8 cellular contexts compared by ENCODE assay signal in genomic region chr7:32489788-32490126, GRCh38. TPM values are rescaled to one million over a fixed set of nuclear protein-coding genes. Genes with fewer than 3 reads are reported as not detected.
DNase-seq lines count a peak whose midpoint lies in the region; ATAC-seq and TF ChIP-seq lines count a peak whose summit lies in the region.

No MANE protein-coding gene starts in this region.

- peak overlapping the region; percentile 87 for H3K4me3 Mint-ChIP-seq in central memory CD8-positive, alpha-beta T cell
- H3K4me3 Mint-ChIP-seq in natural killer cell treated with Interleukin-12 subunit alpha and Interleukin-12 subunit beta and Interleukin-15 and Interleukin-18, amount 100 ng/mL, for 72 hours = peak overlapping the region; percentile 86

- H3K4me3 ChIP-seq in GM12875 (ENCODE audit: low read depth, low read length) = peak overlapping the region; percentile 89

- peak; percentile 16 for ATAC-seq in HG03442 (IDR thresholded peaks at IDR 0.05; ENCODE audit: unreplicated experiment)
- ATAC-seq in central memory CD8-positive, alpha-beta T cell (replicated peaks; ENCODE audit: extremely low read depth, poor library complexity, severe bottlenecking) = no peak
- ATAC-seq in natural killer cell treated with Interleukin-12 subunit alpha and Interleukin-12 subunit beta and Interleukin-15 and Interleukin-18, amount 100 ng/mL, for 72 hours = peak in 1 of 2 donors; percentile 54

- no peak for DNase-seq in central memory CD8-positive, alpha-beta T cell (ENCODE audit: low spot score in 2 of 2)
- no peak for DNase-seq in natural killer cell treated with Interleukin-12 subunit alpha and Interleukin-12 subunit beta and Interleukin-15 and Interleukin-18, amount 100 ng/mL, for 72 hours (ENCODE audit: low spot score)
- DNase-seq in NCI-H345 treated with DMSO at 0.1 percent for 48 hours (lab: John Stamatoyannopoulos, UW; ENCODE audit: unreplicated experiment) = no peak
- no peak for DNase-seq in NCI-H128 (lab: John Stamatoyannopoulos, UW; ENCODE audit: unreplicated experiment)
- no peak for DNase-seq in GM03348 (ENCODE audit: low spot score)
- no peak for DNase-seq in SIG-M5 (lab: John Stamatoyannopoulos, UW)

- H3K27ac Mint-ChIP-seq in central memory CD8-positive, alpha-beta T cell (ENCODE audit: low read depth) = peak overlapping the region; percentile 98
- H3K27ac Mint-ChIP-seq in natural killer cell treated with Interleukin-12 subunit alpha and Interleukin-12 subunit beta and Interleukin-15 and Interleukin-18, amount 100 ng/mL, for 72 hours = peak overlapping the region; percentile 92 to 94

- TF ChIP-seq CTCF in GM12875 (IDR thresholded peaks at IDR 0.05; ENCODE audit: borderline replicate concordance, insufficient read depth, low read depth, low read length) = no peak

- peaks cover 30% of the 10 kb centered on the region for H3K36me3 Mint-ChIP-seq in central memory CD8-positive, alpha-beta T cell (ENCODE audit: insufficient read depth)
- H3K36me3 Mint-ChIP-seq in natural killer cell treated with Interleukin-12 subunit alpha and Interleukin-12 subunit beta and Interleukin-15 and Interleukin-18, amount 100 ng/mL, for 72 hours = peaks cover 7% of the 10 kb centered on the region

- H3K27me3 Mint-ChIP-seq in central memory CD8-positive, alpha-beta T cell = no peaks in the 10 kb centered on the region
- no peaks in the 10 kb centered on the region for H3K27me3 Mint-ChIP-seq in natural killer cell treated with Interleukin-12 subunit alpha and Interleukin-12 subunit beta and Interleukin-15 and Interleukin-18, amount 100 ng/mL, for 72 hours

- peaks cover 18% of the 10 kb centered on the region for H3K4me1 Mint-ChIP-seq in central memory CD8-positive, alpha-beta T cell
- peaks cover 19 to 22% of the 10 kb centered on the region in 2 donors for H3K4me1 Mint-ChIP-seq in natural killer cell treated with Interleukin-12 subunit alpha and Interleukin-12 subunit beta and Interleukin-15 and Interleukin-18, amount 100 ng/mL, for 72 hours (ENCODE audit: low read depth in 2 of 2)

- H3K9me3 Mint-ChIP-seq in central memory CD8-positive, alpha-beta T cell = no peaks in the 10 kb centered on the region
- no peaks in the 10 kb centered on the region for H3K9me3 Mint-ChIP-seq in natural killer cell treated with Interleukin-12 subunit alpha and Interleukin-12 subunit beta and Interleukin-15 and Interleukin-18, amount 100 ng/mL, for 72 hours

RNA-seq across cellular contexts. Expression of gene LSM5, which starts 0.4 kb away (rescaled TPM):
- total RNA-seq in natural killer cell treated with Interleukin-12 subunit alpha and Interleukin-12 subunit beta and Interleukin-15 and Interleukin-18, amount 100 ng/mL, for 72 hours = 100 to 1,000 TPM in 1 of 2 donors, 10 to 100 TPM in 1; 48.6 to 120 TPM

RNA-seq across cellular contexts. Expression of gene AVL9, which starts 5.5 kb away (rescaled TPM):
- 10 to 100 TPM; 41.8 to 49.7 TPM for total RNA-seq in natural killer cell treated with Interleukin-12 subunit alpha and Interleukin-12 subunit beta and Interleukin-15 and Interleukin-18, amount 100 ng/mL, for 72 hours
